In genomic region chr20:46348972-46349741, GRCh38 we compare ENCODE assay signal across 8 cellular contexts. TPM values are rescaled to one million over a fixed set of nuclear protein-coding genes. Genes with fewer than 3 reads are reported as not detected.
DNase-seq lines count a peak whose midpoint lies in the region; ATAC-seq and TF ChIP-seq lines count a peak whose summit lies in the region.

No MANE protein-coding gene starts in this region.

- H3K9me2 ChIP-seq in HCT116 (ENCODE audit: insufficient read depth): no peaks in the 10 kb centered on the region

- BruUV-seq in HCT116 (replicated peaks; lab: Mats Ljungman, UMichigan): no TSS peak

- H3K36me3 ChIP-seq in BLaER1: peaks cover 59% of the 10 kb centered on the region
- peaks cover 0 to 9% of the 10 kb centered on the region in 2 experiments; a peak in 1 of 4 replicates for H3K36me3 ChIP-seq in HCT116 (ENCODE audit: control insufficient read depth in 1 of 2, insufficient read depth in 2 of 2, low read length in 2 of 2)
- H3K36me3 ChIP-seq in adrenal gland (replicated peaks in 1 of 2): no peaks in the 10 kb centered on the region

- POLR2A ChIA-PET in HCT116 (lab: Charles Lee): interaction anchor here (1.1 kb wide), 1 partner anchor 15 kb away, joined by 3 read pairs; no protein-coding TSS in a partner anchor

- peaks cover 50% of the 10 kb centered on the region for H4K20me1 ChIP-seq in BLaER1
- H4K20me1 ChIP-seq in HCT116 (ENCODE audit: insufficient read depth): no peaks in the 10 kb centered on the region

- intact Hi-C loops in HCT116 (cut with micrococcal nuclease) (loop anchor here (1.0 kb wide), 1 partner anchor 217 kb away; no protein-coding TSS in a partner anchor), adrenal gland (cut with DNase I) (loop anchor here (5.0 to 10.0 kb wide), 2 partner anchors 217 to 224 kb away; no protein-coding TSS in a partner anchor), left cardiac atrium (cut with DNase I) (loop anchor here (1.0 to 5.0 kb wide), 2 partner anchors 217 kb away; no protein-coding TSS in a partner anchor)

- H3K9me3 ChIP-seq in BLaER1 (no peaks in the 10 kb centered on the region), HCT116 (ENCODE audit: control insufficient read depth in 1 of 2, insufficient read depth in 1 of 2, low read depth in 1 of 2, low read length in 2 of 2) (no peaks in the 10 kb centered on the region), adrenal gland (replicated peaks in 1 of 3) (no peaks in the 10 kb centered on the region)

- DNase-seq in HCT116 (ENCODE audit: low read depth, low spot score) (peak; percentile 13), RPMI7951 (ENCODE audit: low read depth) (peak; percentile 42), adrenal gland (peak; percentile 59 to 86 (median 73)), left cardiac atrium (peak; percentile 62), putamen (ENCODE audit: low spot score) (peak; percentile 56)
- DNase-seq in NK-92 treated with Interleukin-12 subunit alpha and Interleukin-12 subunit beta, amount 100 ng/mL, for 24 hours (lab: John Stamatoyannopoulos, UW): no peak

- TF ChIP-seq POLR2A in HCT116 (IDR thresholded peaks at IDR 0.05; ENCODE audit: borderline replicate concordance, extremely low read depth, insufficient read depth, insufficient read length) (no peak), adrenal gland (IDR thresholded peaks at IDR 0.05) (no peak)

- H3K79me2 ChIP-seq in HCT116 (ENCODE audit: insufficient read depth, low read length): no peaks in the 10 kb centered on the region

- peaks cover 41% of the 10 kb centered on the region for H3K4me1 ChIP-seq in BLaER1
- 0 out of 4 replicates have a peak, but pooled peaks cover 0 to 3% of the 10 kb centered on the region in 2 experiments for H3K4me1 ChIP-seq in HCT116 (ENCODE audit: control insufficient read depth in 1 of 2, insufficient read depth in 2 of 2, low read length in 2 of 2)
- H3K4me1 ChIP-seq in adrenal gland (replicated peaks in 1 of 2): peaks cover 16 to 30% of the 10 kb centered on the region in 2 donors

- no peak overlapping the region for H2AFZ ChIP-seq in HCT116 (ENCODE audit: low read depth, low read length, poor library complexity, severe bottlenecking)

- peak; percentile 84 for TF ChIP-seq RAD21 in HCT116 (IDR thresholded peaks at IDR 0.05; ENCODE audit: low read depth)

- no peak overlapping the region for H3K27ac ChIP-seq in BLaER1
- H3K27ac ChIP-seq in HCT116 (ENCODE audit: low read depth, low read length): no peak overlapping the region
- peak overlapping the region in 2 of 5 donors; percentile 82 to 88 for H3K27ac ChIP-seq in adrenal gland

- 28 to 34% (median 32%) methylated on average over 13 to 14 of the region's 14 CpGs for WGBS in adrenal gland, 4 donors

- ATAC-seq in HCT116: peak; percentile 81
- ATAC-seq in left cardiac atrium: peak; percentile 67 to 82
- no peak for ATAC-seq in GM18511 (IDR thresholded peaks at IDR 0.05; ENCODE audit: unreplicated experiment)

- H3K27me3 ChIP-seq in BLaER1 (peaks cover 8% of the 10 kb centered on the region; the same call in 1 of the 2 replicates), HCT116 (ENCODE audit: insufficient read depth, low read length) (no peaks in the 10 kb centered on the region), adrenal gland (no peaks in the 10 kb centered on the region)

- RAD21 ChIA-PET in HCT116 (lab: Charles Lee; ENCODE audit: low non-redundant PET in 1 of 2, low total read pairs in 2 of 2, uncharacterized antibody in 2 of 2, unreplicated experiment in 2 of 2): interaction anchor here (0.6 to 1.2 kb wide), 8 partner anchors 42 to 327 kb away, joined by 3 to 7 read pairs (median 4); no protein-coding TSS in a partner anchor

- CTCF ChIA-PET in HCT116 (lab: Charles Lee): interaction anchor here (0.8 to 2.3 kb wide), 16 partner anchors 9 to 379 kb away, joined by 3 to 9 read pairs (median 5); partner anchors contain the start of gene CDH22

- TF ChIP-seq CTCF in HCT116 (IDR thresholded peaks at IDR 0.05 in 2 of 3, conservative IDR thresholded peaks at IDR 0.05 in 1 of 3; ENCODE audit: borderline replicate concordance in 1 of 3, insufficient read depth in 1 of 3, low read depth in 2 of 3, low read length in 2 of 3): peak; percentile 66 to 84 (median 79)
- peak; percentile 55 to 86 (median 78) for TF ChIP-seq CTCF in adrenal gland (IDR thresholded peaks at IDR 0.05)

- H3K9ac ChIP-seq in BLaER1 (no peak overlapping the region), HCT116 (ENCODE audit: low read length) (no peak overlapping the region)

- H3K4me3 ChIP-seq in BLaER1: no peak overlapping the region
- H3K4me3 ChIP-seq in HCT116 (replicated peaks in 1 of 2; ENCODE audit: low read depth in 1 of 2, low read length in 2 of 2): no peak overlapping the region
- no peak overlapping the region for H3K4me3 ChIP-seq in adrenal gland

- H3K4me2 ChIP-seq in BLaER1 (peak overlapping the region; percentile 73), HCT116 (ENCODE audit: low read length) (no peak overlapping the region)

TF ChIP-seq in HCT116, 20 proteins besides CTCF, POLR2A, EP300 and RAD21:
- no peak for TF ChIP-seq MAX (IDR thresholded peaks at IDR 0.05)
- TF ChIP-seq JUND (IDR thresholded peaks at IDR 0.05): no peak
- no peak for TF ChIP-seq REST (IDR thresholded peaks at IDR 0.05; ENCODE audit: low read depth)
- TF ChIP-seq ELF1 (IDR thresholded peaks at IDR 0.05; ENCODE audit: borderline replicate concordance, low read depth): no peak
- no peak for TF ChIP-seq TCF7L2 (IDR thresholded peaks at IDR 0.05; ENCODE audit: borderline replicate concordance, extremely low read depth, insufficient read depth, insufficient read length)
- no peak for TF ChIP-seq CEBPB (IDR thresholded peaks at IDR 0.05; ENCODE audit: low read depth)
- no peak for TF ChIP-seq FOSL1 (IDR thresholded peaks at IDR 0.05; ENCODE audit: low read depth)
- TF ChIP-seq POLR2AphosphoS5 (IDR thresholded peaks at IDR 0.05; ENCODE audit: low read depth, low read length): no peak
- no peak for TF ChIP-seq YY1 (IDR thresholded peaks at IDR 0.05; ENCODE audit: extremely low read depth, insufficient replicate concordance, low read depth, low read length)
- no peak for TF ChIP-seq EZH2phosphoT487 (IDR thresholded peaks at IDR 0.05; ENCODE audit: borderline replicate concordance)
- TF ChIP-seq SP1 (IDR thresholded peaks at IDR 0.05; ENCODE audit: low read depth): no peak
- TF ChIP-seq SRF (IDR thresholded peaks at IDR 0.05; ENCODE audit: low read depth): no peak

RNA-seq across cellular contexts. Expression of gene CDH22, which starts 40.9 kb away (rescaled TPM):
- total RNA-seq in HCT116 (2021; ENCODE audit: unreplicated experiment) (1.8 TPM), adrenal gland (1 to 10 TPM in 2 of 8 donors, under 1 TPM in 2, not detected in 4; 0.19 to 2.9 (median 1.2) TPM), left cardiac atrium (1 to 10 TPM; 5.8 to 5.9 TPM)
- 1.00 and 1.6 TPM in 2 replicates for polyA plus RNA-seq in HCT116 (2012)
- not detected in 2 replicates for total RNA-seq in RPMI7951 (2014; rRNA removed; shearing (Covaris generic))
- 1 to 10 TPM in 2 of 3 donors, under 1 TPM in 1; 0.77 to 2.3 (median 1.2) TPM for polyA plus RNA-seq in adrenal gland

RNA-seq across cellular contexts. Expression of gene ELMO2, which starts 57.3 kb away (rescaled TPM):
- total RNA-seq in HCT116 (2021; ENCODE audit: unreplicated experiment) (22.9 TPM), adrenal gland (10 to 100 TPM; 42.4 to 69.0 (median 52.2) TPM), left cardiac atrium (10 to 100 TPM; 29.5 to 36.1 TPM)
- 12.9 and 15.7 TPM in 2 replicates for polyA plus RNA-seq in HCT116 (2012)
- total RNA-seq in RPMI7951 (2014; rRNA removed; shearing (Covaris generic)): 34.3 and 41.2 TPM in 2 replicates
- polyA plus RNA-seq in adrenal gland: 10 to 100 TPM; 36.2 to 55.1 (median 38.3) TPM
